ENCODE assay signal across 20 cellular contexts in the genomic region with DNA sequence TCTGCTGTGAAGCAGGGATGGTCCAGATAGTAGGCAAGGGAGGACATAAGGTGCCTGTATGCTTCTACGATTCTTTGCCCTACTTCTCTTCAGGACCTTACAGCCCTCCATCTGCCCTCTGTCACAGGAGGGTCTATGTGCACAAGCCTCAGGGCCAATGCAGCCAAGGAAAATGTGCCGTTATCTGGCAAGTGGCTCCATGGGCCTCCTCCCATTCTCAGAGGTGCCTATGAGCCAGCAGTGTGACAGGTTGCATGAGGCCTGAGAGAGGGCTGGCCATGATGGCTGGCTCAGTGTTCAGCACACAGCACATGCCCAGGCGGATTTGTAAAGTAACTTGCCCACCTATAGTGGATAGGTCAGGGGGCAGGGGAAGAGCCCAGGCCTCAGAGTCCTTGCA.
"Had no signal": no experiment of that assay in that cellular context is flagged by ENCODE, and none has a peak within 500 bp of the region (broad histone marks: within the 10 kb centered on the region; RNA-seq: fewer than 3 reads in every experiment).

No MANE protein-coding gene starts in this region.

- H3K4me3 Mint-ChIP-seq: activated B cell treated with CpG ODN at 0.5 μM for 24 hours; activated CD4-positive, alpha-beta T cell treated with anti-CD3 and anti-CD28 coated beads for 36 hours; immature natural killer cell; neural progenitor cell had no signal

- H3K27me3 Mint-ChIP-seq: activated B cell treated with CpG ODN at 0.5 μM for 24 hours; activated CD4-positive, alpha-beta T cell treated with anti-CD3 and anti-CD28 coated beads for 36 hours; progenitor cell of endocrine pancreas had no signal

- H3K27ac Mint-ChIP-seq: activated B cell treated with CpG ODN at 0.5 μM for 24 hours; activated CD4-positive, alpha-beta T cell treated with anti-CD3 and anti-CD28 coated beads for 36 hours; neural progenitor cell; progenitor cell of endocrine pancreas had no signal

- H3K9me3 Mint-ChIP-seq: activated B cell treated with CpG ODN at 0.5 μM for 24 hours, neural progenitor cell had no signal

- ATAC-seq: activated CD4-positive, alpha-beta T cell treated with anti-CD3 and anti-CD28 coated beads for 36 hours; body of pancreas; esophagus mucosa; upper lobe of right lung had no signal

- DNase-seq: activated B cell treated with CpG ODN at 0.5 μM for 24 hours; activated CD4-positive, alpha-beta T cell treated with anti-CD3 and anti-CD28 coated beads for 36 hours; activated CD4-positive, alpha-beta T cell treated with anti-CD3 and anti-CD28 coated beads, Interleukin-2, amount 50 U/mL, for 4 hours; activated gamma-delta T cell; anterior cingulate cortex; body of pancreas; effector memory CD4-positive, alpha-beta T cell; glutamatergic neuron; immature natural killer cell; kidney glomerular epithelial cell; mesenchymal stem cell; retina; stimulated activated CD4-positive, alpha-beta T cell treated with anti-CD3 and anti-CD28 coated beads, Interleukin-2, amount 100 ng/mL, for 48 hours; stimulated activated CD8-positive, alpha-beta memory T cell treated with anti-CD3 and anti-CD28 coated beads, Interleukin-4, amount 100 ng/mL, for 48 hours; stimulated activated naive CD4-positive, alpha-beta T cell; T-helper 9 cell; upper lobe of right lung had no signal
